1 cellular context compared by ENCODE assay signal in genomic region chr20:22918286-22918983, GRCh38.
TF ChIP-seq lines count a peak whose summit lies in the region.

No MANE protein-coding gene starts in this region.

TF ChIP-seq in GM23338, 12 proteins besides CTCF, POLR2A, EP300 and RAD21 (continued from another document):
- TF ChIP-seq REST (IDR thresholded peaks at IDR 0.05; ENCODE audit: unreplicated experiment) (no peak), ETS1 (IDR thresholded peaks at IDR 0.05) (no peak), POLR2AphosphoS5 (IDR thresholded peaks at IDR 0.05; ENCODE audit: low read depth) (no peak)
